In the genomic region with DNA sequence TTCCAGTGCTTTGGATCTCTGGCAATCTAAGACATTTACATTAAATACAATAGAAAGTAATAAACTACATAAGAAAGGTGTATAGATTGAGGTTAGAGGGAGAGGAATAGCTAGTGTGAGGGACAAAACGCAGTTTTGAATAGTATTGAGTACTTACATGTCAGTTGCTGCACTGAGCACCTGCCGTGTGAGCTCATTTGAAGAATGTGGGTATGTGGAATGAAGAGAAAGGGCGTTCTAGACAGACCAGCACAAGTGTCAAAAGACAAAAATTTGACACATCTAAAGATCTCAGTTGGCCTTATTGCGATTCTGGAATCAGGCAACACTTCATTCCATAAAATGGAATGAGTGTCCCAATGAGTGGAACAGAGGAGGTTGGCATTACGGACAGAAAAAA, we compare ENCODE assay signal across 8 cellular contexts. TPM values are rescaled to one million over a fixed set of nuclear protein-coding genes. Genes with fewer than 3 reads are reported as not detected.
DNase-seq lines count a peak whose midpoint lies in the region; ATAC-seq and TF ChIP-seq lines count a peak whose summit lies in the region.

No MANE protein-coding gene starts in this region.

- H3K36me3 Mint-ChIP-seq in activated CD4-positive, alpha-beta T cell treated with anti-CD3 and anti-CD28 coated beads, Interleukin-2, amount 10 ng/mL, durations not matched to agents 24 days and 14 days (ENCODE audit: low read depth), result peaks cover 15% of the 10 kb centered on the region
- H3K36me3 Mint-ChIP-seq in activated B cell treated with CpG ODN at 0.5 μM for 24 hours (ENCODE audit: low read depth), result peaks cover 32% of the 10 kb centered on the region

- DNase-seq in activated CD4-positive, alpha-beta T cell treated with anti-CD3 and anti-CD28 coated beads, Interleukin-2, amount 10 ng/mL, durations not matched to agents 24 days and 14 days, result peak; percentile 72
- DNase-seq in activated CD4-positive, alpha-beta T cell treated with anti-CD3 and anti-CD28 coated beads for 1 hour, result no peak
- no peak for DNase-seq in activated B cell treated with CpG ODN at 0.5 μM for 24 hours
- no peak for DNase-seq in NCI-H2171 (lab: John Stamatoyannopoulos, UW)

- no peak for TF ChIP-seq CTCF in activated B cell treated with CpG ODN at 0.5 μM for 24 hours (IDR thresholded peaks at IDR 0.05)

- peak overlapping the region; percentile 99 for H3K27ac Mint-ChIP-seq in activated CD4-positive, alpha-beta T cell treated with anti-CD3 and anti-CD28 coated beads, Interleukin-2, amount 10 ng/mL, durations not matched to agents 24 days and 14 days
- peak overlapping the region; percentile 98 for H3K27ac Mint-ChIP-seq in activated B cell treated with CpG ODN at 0.5 μM for 24 hours

- H3K4me1 Mint-ChIP-seq in activated CD4-positive, alpha-beta T cell treated with anti-CD3 and anti-CD28 coated beads, Interleukin-2, amount 10 ng/mL, durations not matched to agents 24 days and 14 days, result peaks cover 34% of the 10 kb centered on the region
- H3K4me1 Mint-ChIP-seq in activated B cell treated with CpG ODN at 0.5 μM for 24 hours, result peaks cover 52% of the 10 kb centered on the region

- peaks cover 12% of the 10 kb centered on the region for H3K4me1 ChIP-seq in iPS-15b (ENCODE audit: control insufficient read depth, insufficient read depth, low read length)
- H3K4me1 ChIP-seq in stomach smooth muscle (ENCODE audit: control insufficient read depth, insufficient read depth, low read length), result peaks cover 3% of the 10 kb centered on the region

- H3K27me3 ChIP-seq in iPS-15b (ENCODE audit: control insufficient read depth, insufficient read depth, low read length) (no peaks in the 10 kb centered on the region), stomach smooth muscle (ENCODE audit: control insufficient read depth in 1 of 2, insufficient read depth in 2 of 2, low read length in 2 of 2) (no peaks in the 10 kb centered on the region)

- CTCF ChIA-PET in activated B cell treated with CpG ODN at 0.5 μM for 24 hours (lab: Charles Lee), result no interaction called here

- H3K27ac ChIP-seq in stomach smooth muscle (ENCODE audit: low read length), result peak overlapping the region; percentile 94

- intact Hi-C loops in activated CD4-positive, alpha-beta T cell treated with anti-CD3 and anti-CD28 coated beads, Interleukin-2, amount 10 ng/mL, durations not matched to agents 24 days and 14 days (cut with micrococcal nuclease), result loop anchor here (1.0 to 5.0 kb wide), 8 partner anchors 41 to 560 kb away; a partner anchor contains a TSS
- intact Hi-C loops in activated B cell treated with CpG ODN at 0.5 μM for 24 hours (cut with micrococcal nuclease), result loop anchor here (1.0 to 5.0 kb wide), 4 partner anchors 28 to 1547 kb away; a partner anchor contains a TSS

- no peaks in the 10 kb centered on the region for H3K9me3 Mint-ChIP-seq in activated CD4-positive, alpha-beta T cell treated with anti-CD3 and anti-CD28 coated beads, Interleukin-2, amount 10 ng/mL, durations not matched to agents 24 days and 14 days
- H3K9me3 Mint-ChIP-seq in activated B cell treated with CpG ODN at 0.5 μM for 24 hours, result no peaks in the 10 kb centered on the region

- H3K4me3 ChIP-seq in iPS-15b (ENCODE audit: low read depth, low read length) (peak overlapping the region; percentile 96), stomach smooth muscle (ENCODE audit: low read length in 2 of 2) (peak overlapping the region; percentile 94 to 96)

- H3K9ac ChIP-seq in iPS-15b (ENCODE audit: low read depth, low read length) (no peak overlapping the region), stomach smooth muscle (ENCODE audit: low read length in 2 of 2) (peak overlapping the region; percentile 93)

- H3K4me3 Mint-ChIP-seq in activated CD4-positive, alpha-beta T cell treated with anti-CD3 and anti-CD28 coated beads, Interleukin-2, amount 10 ng/mL, durations not matched to agents 24 days and 14 days, result peak overlapping the region; percentile 95
- H3K4me3 Mint-ChIP-seq in activated B cell treated with CpG ODN at 0.5 μM for 24 hours, result peak overlapping the region; percentile 99

- H3K27me3 Mint-ChIP-seq in activated CD4-positive, alpha-beta T cell treated with anti-CD3 and anti-CD28 coated beads, Interleukin-2, amount 10 ng/mL, durations not matched to agents 24 days and 14 days, result no peaks in the 10 kb centered on the region
- H3K27me3 Mint-ChIP-seq in activated B cell treated with CpG ODN at 0.5 μM for 24 hours, result no peaks in the 10 kb centered on the region

- ATAC-seq in activated B cell treated with CpG ODN at 0.5 μM for 24 hours (ENCODE audit: low read depth) (no peak), GM21447 (IDR thresholded peaks at IDR 0.05; ENCODE audit: unreplicated experiment) (no peak), HG03354 (IDR thresholded peaks at IDR 0.05; ENCODE audit: poor library complexity, severe bottlenecking, unreplicated experiment) (no peak)

- POLR2A ChIA-PET in activated B cell treated with CpG ODN at 0.5 μM for 24 hours (lab: Charles Lee), result interaction anchor here (0.5 to 2.9 kb wide), 8 partner anchors 29 to 1479 kb away, joined by 3 to 27 read pairs (median 4); a partner anchor contains a TSS

- no peaks in the 10 kb centered on the region for H3K36me3 ChIP-seq in iPS-15b (ENCODE audit: control insufficient read depth, insufficient read depth, low read length)
- H3K36me3 ChIP-seq in stomach smooth muscle (ENCODE audit: control insufficient read depth in 2 of 2, insufficient read depth in 2 of 2, low read length in 2 of 2), result peaks cover 0 to 4% of the 10 kb centered on the region in 2 donors

- H3K9me3 ChIP-seq in iPS-15b (ENCODE audit: control insufficient read depth, insufficient read depth, low read length), result no peaks in the 10 kb centered on the region
- no peaks in the 10 kb centered on the region for H3K9me3 ChIP-seq in stomach smooth muscle (ENCODE audit: control insufficient read depth in 2 of 2, low read length in 2 of 2)

RNA-seq across cellular contexts. Expression of a gene that starts 0.8 kb away (rescaled TPM):
- 55.4 and 62.6 TPM in 2 replicates for total RNA-seq in activated CD4-positive, alpha-beta T cell treated with anti-CD3 and anti-CD28 coated beads, Interleukin-2, amount 10 ng/mL, durations not matched to agents 24 days and 14 days
- 55.5 and 78.0 TPM in 2 replicates for total RNA-seq in activated B cell treated with CpG ODN at 0.5 μM for 24 hours
